ENCODE assay signal across 13 cellular contexts in genomic region chr2:202035941-202036372, GRCh38. TPM values are rescaled to one million over a fixed set of nuclear protein-coding genes. Genes with fewer than 3 reads are reported as not detected.
DNase-seq lines count a peak whose midpoint lies in the region; ATAC-seq and TF ChIP-seq lines count a peak whose summit lies in the region.
"Had no signal": no experiment of that assay in that cellular context is flagged by ENCODE, and none has a peak within 500 bp of the region (broad histone marks: within the 10 kb centered on the region; RNA-seq: fewer than 3 reads in every experiment).

No MANE protein-coding gene starts in this region.

- H3K27ac ChIP-seq in HUES6 (ENCODE audit: low read depth, low read length) (no peak overlapping the region), neural progenitor cell (peak overlapping the region; percentile 69)

- no peak overlapping the region for H3K27ac Mint-ChIP-seq in neural progenitor cell
- H3K27ac Mint-ChIP-seq: CD4-positive, alpha-beta T cell; IgD-negative memory B cell had no signal

- peaks cover 67% of the 10 kb centered on the region for H4K20me1 ChIP-seq in neural progenitor cell (ENCODE audit: low read depth)

- H3K9me3 ChIP-seq in HUES6 (ENCODE audit: control insufficient read depth, insufficient read depth, low read depth, low read length) (no peaks in the 10 kb centered on the region), neural progenitor cell (ENCODE audit: low read depth) (no peaks in the 10 kb centered on the region)

- H3K27me3 Mint-ChIP-seq in neural progenitor cell (ENCODE audit: insufficient read depth, low read depth), result peaks cover 2% of the 10 kb centered on the region

- no peak for ATAC-seq in HG03378 (IDR thresholded peaks at IDR 0.05; ENCODE audit: unreplicated experiment)

- no peak overlapping the region for H3K4me3 Mint-ChIP-seq in neural progenitor cell
- H3K4me3 Mint-ChIP-seq: CD4-positive, alpha-beta T cell; IgD-negative memory B cell had no signal

- peaks cover 47% of the 10 kb centered on the region for H3K4me1 Mint-ChIP-seq in neural progenitor cell

- POLR2A ChIA-PET in AG04449 (lab: Yijun Ruan, JAX), result interaction anchor here (0.5 to 1.6 kb wide), 4 partner anchors 135 to 232 kb away, joined by 3 to 4 read pairs (median 4); no protein-coding TSS in a partner anchor

- DNase-seq in AG04449 (ENCODE audit: low read depth, low spot score), result no peak
- DNase-seq in fibroblast of mammary gland (ENCODE audit: low read depth), result peak; percentile 7
- DNase-seq in neural progenitor cell (ENCODE audit: low spot score), result peak; percentile 60
- DNase-seq in NCI-H1092 treated with DMSO at 0.1 percent for 48 hours (lab: John Stamatoyannopoulos, UW), result no peak
- no peak for DNase-seq in SK-N-DZ (ENCODE audit: low spot score)
- no peak for DNase-seq in T1000 (lab: John Stamatoyannopoulos, UW)
- DNase-seq: activated gamma-delta T cell, cortex of kidney, NCI-H2107 had no signal

- H3K36me3 ChIP-seq in HUES6 (ENCODE audit: control insufficient read depth, insufficient read depth, low read length) (peaks cover 36% of the 10 kb centered on the region), neural progenitor cell (no peaks in the 10 kb centered on the region)

- CTCF ChIA-PET in AG04449 (lab: Yijun Ruan, JAX), result interaction anchor here (0.7 to 2.4 kb wide), 28 partner anchors 8 to 267 kb away, joined by 3 to 35 read pairs (median 4); no protein-coding TSS in a partner anchor

- H3F3A ChIP-seq in neural progenitor cell (ENCODE audit: low read depth), result peaks cover 87% of the 10 kb centered on the region

- H3K9ac ChIP-seq in HUES6 (ENCODE audit: low read length) (peak overlapping the region; percentile 90), neural progenitor cell (peak overlapping the region; percentile 2)

- peaks cover 89% of the 10 kb centered on the region for H3K79me2 ChIP-seq in neural progenitor cell (ENCODE audit: low read depth)

- H3K27me3 ChIP-seq in HUES6 (ENCODE audit: control insufficient read depth, insufficient read depth, low read length) (peaks cover 11% of the 10 kb centered on the region; the same call in 1 of the 2 replicates), neural progenitor cell (no peaks in the 10 kb centered on the region)

- no peaks in the 10 kb centered on the region for H3K9me3 Mint-ChIP-seq in neural progenitor cell
- H3K9me3 Mint-ChIP-seq: CD4-positive, alpha-beta T cell had no signal

- H3K4me2 ChIP-seq in neural progenitor cell, result peak overlapping the region; percentile 83

- no peak for TF ChIP-seq CTCF in AG04449 (IDR thresholded peaks at IDR 0.05; ENCODE audit: insufficient read depth, low read length, missing control alignments)
- no peak for TF ChIP-seq CTCF in fibroblast of mammary gland (conservative IDR thresholded peaks at IDR 0.05; ENCODE audit: control insufficient read depth, insufficient read depth, low read depth, low read length)
- no peak for TF ChIP-seq CTCF in neural progenitor cell (IDR thresholded peaks at IDR 0.05)

- no peak overlapping the region for H2AFZ ChIP-seq in neural progenitor cell (replicated peaks)

- peaks cover 4% of the 10 kb centered on the region for H3K36me3 Mint-ChIP-seq in neural progenitor cell
- H3K36me3 Mint-ChIP-seq: IgD-negative memory B cell had no signal

- H3K4me3 ChIP-seq in AG04449 (ENCODE audit: low read depth, low read length) (peak overlapping the region; percentile 91), HUES6 (ENCODE audit: low read depth, low read length) (peak overlapping the region; percentile 91), fibroblast of mammary gland (ENCODE audit: control insufficient read depth, low read depth, low read length) (peak overlapping the region; percentile 58), neural progenitor cell (peak overlapping the region; percentile 93)

- H3K4me1 ChIP-seq in HUES6 (ENCODE audit: control insufficient read depth, insufficient read depth, low read length) (peaks cover 27% of the 10 kb centered on the region), neural progenitor cell (peaks cover 44% of the 10 kb centered on the region)

RNA-seq across cellular contexts. Expression of gene FZD7, which starts 2.3 kb away (rescaled TPM):
- total RNA-seq in neural progenitor cell (ENCODE audit: low replicate concordance), result 79.4 and 106 TPM in 2 replicates
- 0.12 TPM in 1 of 2 replicates, not detected in the other for polyA plus RNA-seq in SK-N-DZ (2014; cell fraction: cytosol; rRNA removed)
- 0.16 and 0.24 TPM in 2 replicates for polyA plus RNA-seq in SK-N-DZ (2014; cell fraction: nucleus; rRNA removed)

RNA-seq across cellular contexts. Expression of gene KIAA2012, which starts 37.1 kb away (rescaled TPM):
- total RNA-seq in neural progenitor cell (ENCODE audit: low replicate concordance), result not detected in 2 replicates
- not detected in 2 replicates for polyA plus RNA-seq in SK-N-DZ (2014; cell fraction: cytosol; rRNA removed)
- polyA plus RNA-seq in SK-N-DZ (2014; cell fraction: nucleus; rRNA removed), result not detected in 2 replicates
- total RNA-seq: CD4-positive, alpha-beta T cell had no signal
- polyA plus RNA-seq: IgD-negative memory B cell had no signal

Comparison
In these comparisons a context has a peak if more than half of its experiments do, and no peak if none do; other contexts are left out.
1. DNase-seq: peak in fibroblast of mammary gland (single experiment) and neural progenitor cell (single experiment); none in AG04449 (single experiment), NCI-H1092 treated with DMSO at 0.1 percent for 48 hours (single experiment), SK-N-DZ (single experiment) and T1000 (single experiment).
2. Peak in every context shown above with its lines, with median percentiles within 50 percentile points of each other: H3K4me3 ChIP-seq.